Comparison of ENCODE assay signal across 30 cellular contexts in genomic region chr7:48481235-48481634, GRCh38.
"Had no signal": no experiment of that assay in that cellular context is flagged by ENCODE, and none has a peak within 500 bp of the region (broad histone marks: within the 10 kb centered on the region; RNA-seq: fewer than 3 reads in every experiment).

No MANE protein-coding gene starts in this region.

- H3K36me3 ChIP-seq: adrenal gland, breast epithelium, cardiac muscle cell, colonic mucosa, WERI-Rb-1 had no signal

- H3K4me1 ChIP-seq: adrenal gland, breast epithelium, colonic mucosa had no signal

- H3K9me3 Mint-ChIP-seq: activated B cell treated with CpG ODN at 0.5 μM for 24 hours; activated CD8-positive, alpha-beta T cell treated with anti-CD3 and anti-CD28 coated beads for 36 hours had no signal

- H3K27me3 ChIP-seq: adrenal gland, breast epithelium, cardiac muscle cell, colonic mucosa had no signal

- ATAC-seq: activated CD4-positive, CD25-positive, alpha-beta regulatory T cell treated with anti-CD3 and anti-CD28 coated beads, Interleukin-2, amount 50 U/mL, for 24 hours; activated CD8-positive, alpha-beta T cell treated with anti-CD3 and anti-CD28 coated beads for 36 hours; activated naive CD8-positive, alpha-beta T cell treated with anti-CD3 and anti-CD28 coated beads, Interleukin-2, amount 50 U/mL, for 24 hours; activated T-cell treated with anti-CD3 and anti-CD28 coated beads, Interleukin-2, amount 50 U/mL, for 4 hours; activated T-helper 17 cell treated with anti-CD3 and anti-CD28 coated beads, Interleukin-2, amount 50 U/mL, for 72 hours; esophagus mucosa had no signal

- H3K27ac Mint-ChIP-seq: activated B cell treated with CpG ODN at 0.5 μM for 24 hours; activated CD8-positive, alpha-beta T cell treated with anti-CD3 and anti-CD28 coated beads for 36 hours; activated naive CD8-positive, alpha-beta T cell; activated naive CD8-positive, alpha-beta T cell treated with anti-CD3 and anti-CD28 coated beads, Interleukin-2, amount 50 U/mL, for 24 hours; activated T-helper 17 cell treated with anti-CD3 and anti-CD28 coated beads, Interleukin-2, amount 50 U/mL, for 72 hours; brain had no signal

- H3K27ac ChIP-seq: adrenal gland, breast epithelium, cardiac muscle cell, colonic mucosa, WERI-Rb-1 had no signal

- H3K27me3 Mint-ChIP-seq: activated B cell treated with CpG ODN at 0.5 μM for 24 hours; activated CD8-positive, alpha-beta T cell treated with anti-CD3 and anti-CD28 coated beads for 36 hours; activated naive CD8-positive, alpha-beta T cell treated with anti-CD3 and anti-CD28 coated beads, Interleukin-2, amount 50 U/mL, for 24 hours; activated T-helper 17 cell treated with anti-CD3 and anti-CD28 coated beads, Interleukin-2, amount 50 U/mL, for 72 hours had no signal

- DNase-seq: activated B cell treated with CpG ODN at 0.5 μM for 24 hours; activated CD4-positive, alpha-beta T cell treated with anti-CD3 and anti-CD28 coated beads for 48 hours; activated CD4-positive, alpha-beta T cell treated with anti-CD3 and anti-CD28 coated beads, Interleukin-2, amount 50 U/mL, for 1 hour; activated CD4-positive, alpha-beta T cell treated with anti-CD3 and anti-CD28 coated beads, Interleukin-2, amount 50 U/mL, for 48 hours; activated CD8-positive, alpha-beta memory T cell treated with anti-CD3 and anti-CD28 coated beads for 24 hours; activated CD8-positive, alpha-beta T cell treated with anti-CD3 and anti-CD28 coated beads for 36 hours; activated effector memory CD4-positive, alpha-beta T cell treated with Interleukin-2 at 50 U/mL for 16 hours; activated gamma-delta T cell treated with Interleukin-2 at 50 U/mL for 16 hours; activated naive CD4-positive, alpha-beta T cell treated with anti-CD3 and anti-CD28 coated beads, Interleukin-2, amount 50 U/mL, for 16 hours; activated naive CD4-positive, alpha-beta T cell treated with Interleukin-2 at 50 U/mL for 16 hours; activated naive CD8-positive, alpha-beta T cell treated with anti-CD3 and anti-CD28 coated beads, Interleukin-2, amount 50 U/mL, for 24 hours; activated T-cell treated with anti-CD3 and anti-CD28 coated beads, Interleukin-2, amount 50 U/mL, for 4 hours; adrenal gland; amygdala; aorta; central memory CD4-positive, alpha-beta T cell; cerebellar nuclear complex; colonic mucosa; effector CD8-positive, alpha-beta T cell; foreskin fibroblast; head of caudate nucleus; T-helper 2 cell; WERI-Rb-1 had no signal

- H3K36me3 Mint-ChIP-seq: activated naive CD8-positive, alpha-beta T cell; brain had no signal

- H3K9me3 ChIP-seq: adrenal gland, colonic mucosa had no signal

- H3K4me1 Mint-ChIP-seq: activated B cell treated with CpG ODN at 0.5 μM for 24 hours; activated naive CD8-positive, alpha-beta T cell treated with anti-CD3 and anti-CD28 coated beads, Interleukin-2, amount 50 U/mL, for 24 hours; activated T-helper 17 cell treated with anti-CD3 and anti-CD28 coated beads, Interleukin-2, amount 50 U/mL, for 72 hours; brain had no signal

- H3K4me3 Mint-ChIP-seq: activated B cell treated with CpG ODN at 0.5 μM for 24 hours; activated CD8-positive, alpha-beta T cell treated with anti-CD3 and anti-CD28 coated beads for 36 hours; activated naive CD8-positive, alpha-beta T cell; activated naive CD8-positive, alpha-beta T cell treated with anti-CD3 and anti-CD28 coated beads, Interleukin-2, amount 50 U/mL, for 24 hours; activated T-cell treated with anti-CD3 and anti-CD28 coated beads, Interleukin-2, amount 50 U/mL, for 4 hours; activated T-helper 17 cell treated with anti-CD3 and anti-CD28 coated beads, Interleukin-2, amount 50 U/mL, for 72 hours; brain had no signal

- H3K4me3 ChIP-seq: adrenal gland, breast epithelium, cardiac muscle cell, colonic mucosa had no signal
